Comparison of ENCODE assay signal across 8 cellular contexts in the genomic region with DNA sequence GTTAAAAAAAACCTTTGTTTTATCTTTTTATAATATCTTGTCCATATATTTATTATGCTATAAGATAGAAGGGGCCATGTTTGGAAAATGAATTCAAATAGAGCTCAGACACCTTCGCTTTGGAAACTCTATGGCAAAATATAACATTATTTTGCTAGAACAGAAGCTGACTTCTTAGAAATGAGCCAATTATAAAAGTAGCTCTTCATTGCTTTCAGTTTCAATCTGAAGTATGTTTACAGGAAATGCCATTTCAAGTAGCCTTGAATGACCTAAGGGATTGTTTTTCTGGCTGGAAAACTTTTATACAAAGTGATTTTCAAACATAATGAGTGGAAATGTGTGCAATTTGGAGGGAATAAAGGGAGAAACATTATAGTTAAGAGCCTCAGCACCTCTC. TPM values are rescaled to one million over a fixed set of nuclear protein-coding genes. Genes with fewer than 3 reads are reported as not detected.
DNase-seq lines count a peak whose midpoint lies in the region; ATAC-seq, FAIRE-seq and TF ChIP-seq lines count a peak whose summit lies in the region.

No MANE protein-coding gene starts in this region.

- H3K9me3 ChIP-seq in heart right ventricle (peaks cover 0 to 17% (median 0%) of the 10 kb centered on the region in 11 donors), vagina (no peaks in the 10 kb centered on the region)

- H3K36me3 ChIP-seq in heart right ventricle, result no peaks in the 10 kb centered on the region
- no peaks in the 10 kb centered on the region for H3K36me3 ChIP-seq in vagina

- H3K27me3 ChIP-seq in heart right ventricle (no peaks in the 10 kb centered on the region), vagina (no peaks in the 10 kb centered on the region)

- intact Hi-C loops in heart right ventricle (cut with DNase I) (loop anchor here in 1 of 10 donors (10.0 kb wide), 1 partner anchor 56 kb away; no protein-coding TSS in a partner anchor), vagina (cut with DNase I) (no loop called here)

- 36 to 40% methylated on average over 1 of the region's 1 CpG for WGBS in heart right ventricle, 2 donors

- TF ChIP-seq CTCF in heart right ventricle (IDR thresholded peaks at IDR 0.05), result no peak
- TF ChIP-seq CTCF in vagina (IDR thresholded peaks at IDR 0.05), result no peak

- ATAC-seq in GM18517 (IDR thresholded peaks at IDR 0.05; ENCODE audit: unreplicated experiment) (peak; percentile 90), HG02588 (IDR thresholded peaks at IDR 0.05; ENCODE audit: unreplicated experiment) (peak; percentile 89), heart right ventricle (peak in 6 of 8 donors; percentile 61 to 88 (median 82))

- H3K27ac ChIP-seq in heart right ventricle (peak overlapping the region; percentile 13 to 88 (median 74)), vagina (peak overlapping the region; percentile 51)

- TF ChIP-seq POLR2A in vagina (IDR thresholded peaks at IDR 0.05), result no peak

- peak overlapping the region in 4 of 10 donors; percentile 1 to 16 (median 8) for H3K4me3 ChIP-seq in heart right ventricle
- H3K4me3 ChIP-seq in vagina, result peak overlapping the region in 1 of 2 donors; percentile 13

- DNase-seq in RPMI8226 (peak; percentile 33), heart right ventricle (no peak), vagina (ENCODE audit: extremely low spot score in 2 of 2) (no peak), hippocampal formation (lab: John Stamatoyannopoulos, UW) (no peak), mesenteric fat pad (ENCODE audit: low spot score) (no peak), frontal cortex (ENCODE audit: low spot score in 2 of 2) (no peak)

- H3K4me1 ChIP-seq in heart right ventricle (peaks cover 7 to 40% (median 28%) of the 10 kb centered on the region in 9 donors), vagina (peaks cover 15% of the 10 kb centered on the region)

- FAIRE-seq in frontal cortex (lab: Jason Lieb, UNC), result no peak

RNA-seq across cellular contexts. Expression of a gene that starts 37.8 kb away (rescaled TPM):
- total RNA-seq in heart right ventricle (10 to 100 TPM in 1 of 10 donors, 1 to 10 TPM in 3, under 1 TPM in 6; 0.48 to 62.0 (median 0.85) TPM), vagina (4.2 TPM), mesenteric fat pad (2.1 TPM), frontal cortex (under 0.01 TPM)
- under 1 TPM; 0.39 to 0.59 TPM for polyA plus RNA-seq in heart right ventricle

RNA-seq across cellular contexts. Expression of a gene that starts 53.4 kb away (rescaled TPM):
- under 1 TPM in 3 of 10 donors, not detected in 7; 0.08 to 0.14 (median 0.12) TPM for total RNA-seq in heart right ventricle
- polyA plus RNA-seq in heart right ventricle, result under 1 TPM in 1 of 2 donors, not detected in 1; 0.07 TPM
- 23.1 TPM for total RNA-seq in vagina
- not detected for total RNA-seq in mesenteric fat pad
- under 0.01 TPM for total RNA-seq in frontal cortex

Comparison
In these comparisons a context has a peak if more than half of its experiments do, and no peak if none do; other contexts are left out.
1. RNA of a gene that starts 53.4 kb away (total RNA-seq): 23.1 TPM in vagina (single experiment); not detected in mesenteric fat pad (single experiment), 0.08 to 0.14 TPM in heart right ventricle and under 0.01 TPM in frontal cortex (single experiment); every median in the first group is over 10 times any median in the second.
2. Peak in every context shown above with its lines, with median percentiles within 50 percentile points of each other: ATAC-seq.